Comparison of ENCODE assay signal across 33 cellular contexts in genomic region chr22:43398910-43399309, GRCh38. TPM values are rescaled to one million over a fixed set of nuclear protein-coding genes. Genes with fewer than 3 reads are reported as not detected.
"Had no signal": no experiment of that assay in that cellular context is flagged by ENCODE, and none has a peak within 500 bp of the region (broad histone marks: within the 10 kb centered on the region; RNA-seq: fewer than 3 reads in every experiment).

No MANE protein-coding gene starts in this region.

- H3K4me3 Mint-ChIP-seq: activated CD4-positive, alpha-beta memory T cell treated with anti-CD3 and anti-CD28 coated beads, Interleukin-2, amount 10 ng/mL, durations not matched to agents 7 days and 5 days; activated CD8-positive, alpha-beta memory T cell treated with anti-CD3 and anti-CD28 coated beads, Interleukin-2, amount 10 ng/mL, durations not matched to agents 7 days and 5 days; activated naive CD4-positive, alpha-beta T cell treated with anti-CD3 and anti-CD28 coated beads, Interleukin-2, amount 10 ng/mL, durations not matched to agents 7 days and 5 days; activated naive CD8-positive, alpha-beta T cell; activated naive CD8-positive, alpha-beta T cell treated with anti-CD3 and anti-CD28 coated beads, Interleukin-2, amount 50 U/mL, for 24 hours had no signal

- H3K9me3 ChIP-seq: Peyer's patch had no signal

- H3K9ac ChIP-seq: KMS-11 had no signal

- H3K27ac Mint-ChIP-seq: activated CD4-positive, alpha-beta memory T cell treated with anti-CD3 and anti-CD28 coated beads, Interleukin-2, amount 10 ng/mL, durations not matched to agents 7 days and 5 days; activated CD8-positive, alpha-beta memory T cell treated with anti-CD3 and anti-CD28 coated beads, Interleukin-2, amount 10 ng/mL, durations not matched to agents 7 days and 5 days; activated naive CD4-positive, alpha-beta T cell treated with anti-CD3 and anti-CD28 coated beads, Interleukin-2, amount 10 ng/mL, durations not matched to agents 7 days and 5 days; activated naive CD8-positive, alpha-beta T cell; activated naive CD8-positive, alpha-beta T cell treated with anti-CD3 and anti-CD28 coated beads, Interleukin-2, amount 50 U/mL, for 24 hours had no signal

- H3K4me3 ChIP-seq: Peyer's patch had no signal

- H3K4me1 ChIP-seq: Peyer's patch had no signal

- H3K36me3 ChIP-seq: brain microvascular endothelial cell, Peyer's patch, WERI-Rb-1 had no signal

- H3K27ac ChIP-seq: brain microvascular endothelial cell, KMS-11, Peyer's patch, WERI-Rb-1 had no signal

- H3K27me3 ChIP-seq: brain microvascular endothelial cell, Peyer's patch had no signal

- DNase-seq: activated CD4-positive, alpha-beta memory T cell treated with anti-CD3 and anti-CD28 coated beads, Interleukin-2, amount 10 ng/mL, durations not matched to agents 7 days and 5 days; activated CD4-positive, alpha-beta T cell treated with anti-CD3 and anti-CD28 coated beads for 1 hour; activated CD4-positive, CD25-positive, alpha-beta regulatory T cell; activated CD8-positive, alpha-beta memory T cell treated with anti-CD3 and anti-CD28 coated beads for 24 hours; activated CD8-positive, alpha-beta memory T cell treated with anti-CD3 and anti-CD28 coated beads, Interleukin-2, amount 10 ng/mL, durations not matched to agents 7 days and 5 days; activated CD8-positive, alpha-beta memory T cell treated with anti-CD3 and anti-CD28 coated beads, Interleukin-2, amount 50 U/mL, for 48 hours; activated effector memory CD4-positive, alpha-beta T cell treated with Interleukin-2 at 50 U/mL for 16 hours; activated naive CD4-positive, alpha-beta T cell treated with anti-CD3 and anti-CD28 coated beads, Interleukin-2, amount 10 ng/mL, durations not matched to agents 7 days and 5 days; activated naive CD8-positive, alpha-beta T cell treated with anti-CD3 and anti-CD28 coated beads, Interleukin-2, amount 50 U/mL, for 24 hours; activated T-cell treated with anti-CD3 and anti-CD28 coated beads, Interleukin-2, amount 50 U/mL, for 48 hours; anterior cingulate cortex; brain microvascular endothelial cell; central memory CD4-positive, alpha-beta T cell; NCI-H1105; NCI-H1417 treated with DMSO at 0.1 percent for 48 hours; NCI-H187 treated with DMSO at 0.1 percent for 48 hours; NCI-H2081; NCI-H226; NCI-H446 treated with DMSO at 0.1 percent for 48 hours; NCI-H524; NCI-H82; PC-3; RPMI8226; SIG-M5; SW 1271; T1000; WERI-Rb-1 had no signal

- H3K4me2 ChIP-seq: KMS-11 had no signal

- H3K27me3 Mint-ChIP-seq: activated CD4-positive, alpha-beta memory T cell treated with anti-CD3 and anti-CD28 coated beads, Interleukin-2, amount 10 ng/mL, durations not matched to agents 7 days and 5 days; activated naive CD8-positive, alpha-beta T cell had no signal

- H3K4me1 Mint-ChIP-seq: activated CD4-positive, alpha-beta memory T cell treated with anti-CD3 and anti-CD28 coated beads, Interleukin-2, amount 10 ng/mL, durations not matched to agents 7 days and 5 days; activated CD8-positive, alpha-beta memory T cell treated with anti-CD3 and anti-CD28 coated beads, Interleukin-2, amount 10 ng/mL, durations not matched to agents 7 days and 5 days; activated naive CD4-positive, alpha-beta T cell treated with anti-CD3 and anti-CD28 coated beads, Interleukin-2, amount 10 ng/mL, durations not matched to agents 7 days and 5 days; activated naive CD8-positive, alpha-beta T cell treated with anti-CD3 and anti-CD28 coated beads, Interleukin-2, amount 50 U/mL, for 24 hours had no signal

- H3K36me3 Mint-ChIP-seq: activated CD8-positive, alpha-beta memory T cell treated with anti-CD3 and anti-CD28 coated beads, Interleukin-2, amount 10 ng/mL, durations not matched to agents 7 days and 5 days; activated naive CD4-positive, alpha-beta T cell treated with anti-CD3 and anti-CD28 coated beads, Interleukin-2, amount 10 ng/mL, durations not matched to agents 7 days and 5 days; activated naive CD8-positive, alpha-beta T cell had no signal

- H3K9me3 Mint-ChIP-seq: activated CD4-positive, alpha-beta memory T cell treated with anti-CD3 and anti-CD28 coated beads, Interleukin-2, amount 10 ng/mL, durations not matched to agents 7 days and 5 days; activated naive CD4-positive, alpha-beta T cell treated with anti-CD3 and anti-CD28 coated beads, Interleukin-2, amount 10 ng/mL, durations not matched to agents 7 days and 5 days; activated naive CD8-positive, alpha-beta T cell treated with anti-CD3 and anti-CD28 coated beads, Interleukin-2, amount 50 U/mL, for 24 hours had no signal

- ATAC-seq: activated CD8-positive, alpha-beta memory T cell treated with anti-CD3 and anti-CD28 coated beads, Interleukin-2, amount 10 ng/mL, durations not matched to agents 7 days and 5 days; activated naive CD8-positive, alpha-beta T cell treated with anti-CD3 and anti-CD28 coated beads, Interleukin-2, amount 50 U/mL, for 24 hours; PC-3 had no signal

RNA-seq across cellular contexts. Expression of gene MPPED1, which starts 12.9 kb away (rescaled TPM):
- total RNA-seq: activated CD4-positive, alpha-beta memory T cell treated with anti-CD3 and anti-CD28 coated beads, Interleukin-2, amount 10 ng/mL, durations not matched to agents 7 days and 5 days; activated CD8-positive, alpha-beta memory T cell treated with anti-CD3 and anti-CD28 coated beads, Interleukin-2, amount 10 ng/mL, durations not matched to agents 7 days and 5 days; LHCN-M2; PC-3; Peyer's patch; T-helper 1 cell treated with Interleukin-12 subunit alpha and Interleukin-12 subunit beta and Interleukin-4 antibody, amounts not matched to agents 30 ng/mL and 1 ng/mL, for 36 hours; T-helper 2 cell treated with Interferon-gamma antibody and Interleukin-4, amounts not matched to agents 100 ng/mL and 5 ng/mL, for 36 hours had no signal

RNA-seq across cellular contexts. Expression of gene SCUBE1, which starts 55.7 kb away (rescaled TPM):
- total RNA-seq: LHCN-M2, PC-3 had no signal
